8 cellular contexts compared by ENCODE assay signal in the genomic region with DNA sequence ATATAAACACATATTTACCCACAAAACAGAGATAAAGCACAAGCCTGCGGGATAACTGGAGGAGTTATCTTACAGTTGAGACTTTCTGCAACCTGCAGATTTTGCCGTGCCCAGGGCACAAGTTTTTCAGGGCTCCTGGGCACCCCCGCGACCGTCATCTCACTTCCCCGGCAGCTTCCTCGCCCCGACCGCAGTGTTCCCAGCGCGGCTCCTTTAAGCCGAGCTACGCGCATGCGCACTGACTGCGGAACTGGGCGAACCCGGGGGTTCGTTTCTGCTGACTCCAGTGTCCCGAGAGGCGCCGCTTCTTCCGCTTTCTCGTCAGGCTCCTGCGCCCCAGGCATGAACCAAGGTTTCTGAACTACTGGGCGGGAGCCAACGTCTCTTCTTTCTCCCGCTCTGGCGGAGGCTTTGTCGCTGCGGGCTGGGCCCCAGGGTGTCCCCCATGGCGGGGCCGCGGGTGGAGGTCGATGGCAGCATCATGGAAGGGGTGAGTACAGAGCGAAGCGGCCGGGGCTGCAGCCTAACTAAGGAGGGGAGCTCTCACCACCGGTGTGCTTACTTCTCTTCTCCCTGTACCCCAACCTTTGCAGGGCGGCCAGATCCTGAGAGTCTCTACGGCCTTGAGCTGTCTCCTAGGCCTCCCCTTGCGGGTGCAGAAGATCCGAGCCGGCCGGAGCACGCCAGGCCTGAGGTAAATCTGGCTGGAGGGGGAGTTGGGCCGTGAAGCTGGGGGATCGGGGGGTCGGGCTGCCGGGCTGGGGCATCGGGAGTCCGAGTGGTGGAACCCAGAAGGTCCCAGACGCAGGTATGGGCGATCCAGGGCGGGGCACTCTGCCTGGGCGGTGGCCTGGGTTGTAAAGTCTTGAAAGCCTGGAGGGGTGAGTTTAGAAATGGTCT. TPM values are rescaled to one million over a fixed set of nuclear protein-coding genes. Genes with fewer than 3 reads are reported as not detected.
DNase-seq lines count a peak whose midpoint lies in the region; ATAC-seq and TF ChIP-seq lines count a peak whose summit lies in the region.

A gene (plus strand): TSS at position 286 of the 900 bp plus-strand sequence. CDS start 160 bp downstream, at position 446.

- no peaks in the 10 kb centered on the region for H3K27me3 ChIP-seq in BJ (ENCODE audit: control insufficient read depth, insufficient read depth, low read length)

- TF ChIP-seq CTCF in BJ (IDR thresholded peaks at IDR 0.05; ENCODE audit: insufficient read depth, low read depth, low read length), result no peak

- POLR2A ChIA-PET in BJ (lab: Charles Lee), result interaction anchor here (0.5 to 1.9 kb wide), 2 partner anchors 16 to 25 kb away, joined by 7 to 9 read pairs; a partner anchor contains a TSS

- H3K36me3 ChIP-seq in BJ (ENCODE audit: control insufficient read depth, insufficient read depth, low read length), result peaks cover 6% of the 10 kb centered on the region

- H3K4me3 ChIP-seq in BJ (ENCODE audit: low read depth, low read length), result peak within 1 kb of the TSS; percentile 97

- ATAC-seq in GM19328 (IDR thresholded peaks at IDR 0.05; ENCODE audit: unreplicated experiment), result peak; percentile 96
- ATAC-seq in HG03520 (IDR thresholded peaks at IDR 0.05; ENCODE audit: unreplicated experiment), result peak; percentile 97
- ATAC-seq in left lobe of liver, result peak; percentile 98

- DNase-seq in BJ (ENCODE audit: low read depth) (peak; percentile 55), NCI-H69 (lab: John Stamatoyannopoulos, UW) (peak; percentile 94), dedifferentiated amniotic fluid mesenchymal stem cell (ENCODE audit: extremely low spot score) (peak; percentile 96), left lobe of liver (ENCODE audit: low spot score) (peak; percentile 97)
- peak; percentile 94 for DNase-seq in activated CD4-positive, alpha-beta T cell treated with anti-CD3 and anti-CD28 coated beads, Interleukin-2, amount 50 U/mL, for 1 hour
- peak; percentile 91 for DNase-seq in stimulated activated CD4-positive, alpha-beta T cell treated with anti-CD3 and anti-CD28 coated beads, Interleukin-2, amount 100 ng/mL, for 4 hours (ENCODE audit: low read depth)

- CTCF ChIA-PET in BJ (lab: Yijun Ruan, JAX), result interaction anchor here (0.7 to 1.8 kb wide), 5 partner anchors 9 to 456 kb away, joined by 3 to 4 read pairs (median 3); a partner anchor contains a TSS

RNA-seq across cellular contexts. Expression of the gene that starts here (rescaled TPM):
- polyA plus RNA-seq in BJ (2011; rRNA removed), result 28.6 and 33.9 TPM in 2 replicates
- 10.5 and 12.6 TPM in 2 replicates for polyA minus RNA-seq in BJ (2011; rRNA and poly(A)+ RNA removed)
- 16.6 TPM for total RNA-seq in left lobe of liver

Comparison
In these comparisons a context has a peak if more than half of its experiments do, and no peak if none do; other contexts are left out.
1. Peak in every context shown above with its lines: DNase-seq, ATAC-seq and H3K4me3 ChIP-seq.